1 cellular context compared by ENCODE assay signal in genomic region chr9:5843450-5844249, GRCh38.
TF ChIP-seq lines count a peak whose summit lies in the region.

No MANE protein-coding gene starts in this region.

TF ChIP-seq in IMR-90, 13 proteins besides CTCF, POLR2A, EP300 and RAD21 (continued from another document):
- TF ChIP-seq RFX5 (IDR thresholded peaks at IDR 0.05; ENCODE audit: low read depth, low read length), result no peak
- TF ChIP-seq FOS (IDR thresholded peaks at IDR 0.05; ENCODE audit: low read depth, low read length), result no peak
- TF ChIP-seq, protein P1, sequence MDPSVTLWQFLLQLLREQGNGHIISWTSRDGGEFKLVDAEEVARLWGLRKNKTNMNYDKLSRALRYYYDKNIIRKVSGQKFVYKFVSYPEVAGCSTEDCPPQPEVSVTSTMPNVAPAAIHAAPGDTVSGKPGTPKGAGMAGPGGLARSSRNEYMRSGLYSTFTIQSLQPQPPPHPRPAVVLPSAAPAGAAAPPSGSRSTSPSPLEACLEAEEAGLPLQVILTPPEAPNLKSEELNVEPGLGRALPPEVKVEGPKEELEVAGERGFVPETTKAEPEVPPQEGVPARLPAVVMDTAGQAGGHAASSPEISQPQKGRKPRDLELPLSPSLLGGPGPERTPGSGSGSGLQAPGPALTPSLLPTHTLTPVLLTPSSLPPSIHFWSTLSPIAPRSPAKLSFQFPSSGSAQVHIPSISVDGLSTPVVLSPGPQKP (IDR thresholded peaks at IDR 0.05; ENCODE audit: borderline replicate concordance, low read depth, low read length), result no peak
- TF ChIP-seq NFE2L2 (IDR thresholded peaks at IDR 0.05; ENCODE audit: low read depth, low read length), result no peak
- no peak for TF ChIP-seq SMC3 (IDR thresholded peaks at IDR 0.05; ENCODE audit: low read depth, low read length)
- TF ChIP-seq RCOR1 (IDR thresholded peaks at IDR 0.05; ENCODE audit: insufficient replicate concordance, low read length), result no peak
- no peak for TF ChIP-seq MAFK (IDR thresholded peaks at IDR 0.05; ENCODE audit: low read depth, low read length)
- TF ChIP-seq, protein P2, sequence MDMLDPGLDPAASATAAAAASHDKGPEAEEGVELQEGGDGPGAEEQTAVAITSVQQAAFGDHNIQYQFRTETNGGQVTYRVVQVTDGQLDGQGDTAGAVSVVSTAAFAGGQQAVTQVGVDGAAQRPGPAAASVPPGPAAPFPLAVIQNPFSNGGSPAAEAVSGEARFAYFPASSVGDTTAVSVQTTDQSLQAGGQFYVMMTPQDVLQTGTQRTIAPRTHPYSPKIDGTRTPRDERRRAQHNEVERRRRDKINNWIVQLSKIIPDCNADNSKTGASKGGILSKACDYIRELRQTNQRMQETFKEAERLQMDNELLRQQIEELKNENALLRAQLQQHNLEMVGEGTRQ (IDR thresholded peaks at IDR 0.05; ENCODE audit: low read depth, low read length), result no peak
- no peak for TF ChIP-seq CHD1 (IDR thresholded peaks at IDR 0.05; ENCODE audit: low read depth, low read length)
- TF ChIP-seq BHLHE40 (IDR thresholded peaks at IDR 0.05; ENCODE audit: low read depth, low read length), result no peak
- TF ChIP-seq CEBPB (IDR thresholded peaks at IDR 0.05; ENCODE audit: low read depth, low read length), result no peak
TF ChIP-seq in IMR-90: peak in this region for 0.
